Comparison of ENCODE assay signal across 9 cellular contexts in the genomic region with DNA sequence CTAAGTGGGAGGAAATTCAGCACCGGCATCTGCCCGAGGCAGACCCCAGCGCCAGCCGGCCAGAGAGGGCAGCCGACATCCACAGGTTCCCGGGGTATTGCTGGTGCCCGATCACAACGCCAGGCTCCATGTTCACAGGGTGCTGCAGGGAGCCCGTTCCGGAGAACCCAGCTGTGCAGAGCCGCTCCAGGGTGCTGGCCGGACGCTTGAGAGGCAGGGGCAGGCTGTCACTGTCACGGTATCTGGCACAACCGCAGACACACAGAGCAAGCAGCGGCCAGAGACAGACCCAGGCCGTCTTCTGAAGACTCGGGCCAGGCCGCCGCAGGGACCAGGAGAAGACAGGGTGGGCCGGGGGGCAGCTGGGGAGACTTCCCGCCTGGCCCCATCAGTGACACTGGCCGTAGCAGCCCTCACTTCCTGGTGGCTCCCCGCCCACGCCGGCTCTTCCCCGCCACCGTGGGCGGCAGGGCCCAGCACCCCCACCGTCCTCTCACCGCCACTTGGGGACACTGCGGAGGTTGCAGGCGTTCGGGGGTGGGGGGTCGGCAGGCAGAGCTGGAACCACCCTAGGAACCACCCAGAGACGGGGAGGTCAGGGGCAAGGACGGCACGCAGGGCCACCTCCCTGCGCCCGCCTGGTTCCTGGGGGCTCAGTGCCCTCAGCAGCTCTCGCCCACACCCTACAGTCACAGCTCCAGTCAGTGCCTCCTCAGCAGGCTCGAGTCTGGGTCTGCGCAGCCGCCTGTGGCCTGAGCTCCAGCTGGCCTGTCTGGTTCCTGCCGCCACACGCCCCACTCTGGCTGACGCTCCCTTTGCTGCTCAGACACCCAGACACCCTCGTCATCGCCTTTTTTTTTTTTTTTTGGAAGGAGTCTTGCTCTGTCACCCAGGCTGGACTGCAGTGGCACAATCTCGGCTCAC. TPM values are rescaled to one million over a fixed set of nuclear protein-coding genes. Genes with fewer than 3 reads are reported as not detected.
DNase-seq lines count a peak whose midpoint lies in the region; ATAC-seq and TF ChIP-seq lines count a peak whose summit lies in the region.
"Had no signal": no experiment of that assay in that cellular context is flagged by ENCODE, and none has a peak within 500 bp of the region (broad histone marks: within the 10 kb centered on the region; RNA-seq: fewer than 3 reads in every experiment).

No MANE protein-coding gene starts in this region.

- no peaks in the 10 kb centered on the region for H3K27me3 ChIP-seq in prostate gland (replicated peaks; ENCODE audit: insufficient read depth)
- H3K27me3 ChIP-seq: gastroesophageal sphincter had no signal

- no peaks in the 10 kb centered on the region for H3K9me3 Mint-ChIP-seq in activated CD4-positive, alpha-beta T cell treated with anti-CD3 and anti-CD28 coated beads, Interleukin-2, amount 10 ng/mL, durations not matched to agents 7 days and 5 days

- TF ChIP-seq CTCF in GM12865 (IDR thresholded peaks at IDR 0.05; ENCODE audit: insufficient read depth, low read depth, low read length, missing control alignments) = no peak
- no peak for TF ChIP-seq CTCF in prostate gland (IDR thresholded peaks at IDR 0.05)
- no peak for TF ChIP-seq CTCF in GM20000 (IDR thresholded peaks at IDR 0.05; ENCODE audit: extremely low read depth, missing control alignments)

- intact Hi-C loops in prostate gland (cut with DNase I) = no loop called here

- H3K4me3 ChIP-seq in GM12865 (ENCODE audit: low read depth, low read length) (peak overlapping the region; percentile 85; the same call in 1 of the 2 replicates), prostate gland (no peak overlapping the region)
- H3K4me3 ChIP-seq: gastroesophageal sphincter had no signal

- H3K4me1 Mint-ChIP-seq in activated CD4-positive, alpha-beta T cell treated with anti-CD3 and anti-CD28 coated beads, Interleukin-2, amount 10 ng/mL, durations not matched to agents 7 days and 5 days = peaks cover 43% of the 10 kb centered on the region

- H3K4me1 ChIP-seq in prostate gland (replicated peaks) = peaks cover 31% of the 10 kb centered on the region

- ATAC-seq in GM21786 (IDR thresholded peaks at IDR 0.05; ENCODE audit: unreplicated experiment) = no peak
- ATAC-seq: gastroesophageal sphincter had no signal

- no peaks in the 10 kb centered on the region for H3K36me3 ChIP-seq in prostate gland

- H3K4me3 Mint-ChIP-seq in activated CD4-positive, alpha-beta T cell treated with anti-CD3 and anti-CD28 coated beads, Interleukin-2, amount 10 ng/mL, durations not matched to agents 7 days and 5 days = peak overlapping the region; percentile 99

- TF ChIP-seq POLR2A in erythroblast (IDR thresholded peaks at IDR 0.05; ENCODE audit: low read length) (no peak), prostate gland (IDR thresholded peaks at IDR 0.05) (no peak)

- POLR2A ChIA-PET in activated CD4-positive, alpha-beta T cell treated with anti-CD3 and anti-CD28 coated beads, Interleukin-2, amount 10 ng/mL, durations not matched to agents 7 days and 5 days (lab: Charles Lee) = no interaction called here

- CTCF ChIA-PET in activated CD4-positive, alpha-beta T cell treated with anti-CD3 and anti-CD28 coated beads, Interleukin-2, amount 10 ng/mL, durations not matched to agents 7 days and 5 days (lab: Charles Lee) = interaction anchor here (0.8 to 1.2 kb wide), 2 partner anchors 69 to 149 kb away, joined by 3 to 4 read pairs; no protein-coding TSS in a partner anchor

- peaks cover 24% of the 10 kb centered on the region for H3K36me3 Mint-ChIP-seq in activated CD4-positive, alpha-beta T cell treated with anti-CD3 and anti-CD28 coated beads, Interleukin-2, amount 10 ng/mL, durations not matched to agents 7 days and 5 days (ENCODE audit: low read depth)

- H3K27ac Mint-ChIP-seq in activated CD4-positive, alpha-beta T cell treated with anti-CD3 and anti-CD28 coated beads, Interleukin-2, amount 10 ng/mL, durations not matched to agents 7 days and 5 days = peak overlapping the region; percentile 72

- no peaks in the 10 kb centered on the region for H3K27me3 Mint-ChIP-seq in activated CD4-positive, alpha-beta T cell treated with anti-CD3 and anti-CD28 coated beads, Interleukin-2, amount 10 ng/mL, durations not matched to agents 7 days and 5 days

- 68% methylated on average over 28 of the region's 50 CpGs for WGBS in prostate gland

- DNase-seq in GM12865 (ENCODE audit: low read depth) (peak; percentile 75), erythroblast (lab: John Stamatoyannopoulos, UW) (peak; percentile 39 to 47), prostate gland (ENCODE audit: low spot score) (peak; percentile 79), germinal center (ENCODE audit: low spot score) (no peak), HCEC 1CT (no peak), GM20000 (ENCODE audit: low spot score) (no peak)
- DNase-seq in activated CD4-positive, alpha-beta T cell treated with anti-CD3 and anti-CD28 coated beads, Interleukin-2, amount 10 ng/mL, durations not matched to agents 7 days and 5 days = no peak

- no peaks in the 10 kb centered on the region for H3K9me3 ChIP-seq in prostate gland
- H3K9me3 ChIP-seq: gastroesophageal sphincter had no signal

- H3K27ac ChIP-seq in prostate gland = peak overlapping the region; percentile 69 to 90

RNA-seq across cellular contexts. Expression of a gene that starts 3.8 kb away (rescaled TPM):
- 10 to 100 TPM; 71.5 to 80.3 TPM for total RNA-seq in activated CD4-positive, alpha-beta T cell treated with anti-CD3 and anti-CD28 coated beads, Interleukin-2, amount 10 ng/mL, durations not matched to agents 7 days and 5 days
- 100 to 1,000 TPM in 1 of 2 donors, 10 to 100 TPM in 1; 70.7 to 109 TPM for total RNA-seq in prostate gland

RNA-seq across cellular contexts. Expression of a gene that starts 17.0 kb away (rescaled TPM):
- 1 to 10 TPM; 1.6 to 2.1 TPM for total RNA-seq in activated CD4-positive, alpha-beta T cell treated with anti-CD3 and anti-CD28 coated beads, Interleukin-2, amount 10 ng/mL, durations not matched to agents 7 days and 5 days
- 100 to 1,000 TPM in 1 of 2 donors, 10 to 100 TPM in 1; 69.3 to 241 TPM for total RNA-seq in prostate gland

RNA-seq across cellular contexts. Expression of a gene that starts 19.5 kb away (rescaled TPM):
- total RNA-seq in activated CD4-positive, alpha-beta T cell treated with anti-CD3 and anti-CD28 coated beads, Interleukin-2, amount 10 ng/mL, durations not matched to agents 7 days and 5 days = under 1 TPM in 1 of 2 experiments, not detected in 1; 0.12 TPM
- 1 to 10 TPM in 1 of 2 donors, not detected in 1; 4.4 TPM for total RNA-seq in prostate gland

RNA-seq across cellular contexts. Expression of a gene that starts 25.8 kb away (rescaled TPM):
- total RNA-seq in activated CD4-positive, alpha-beta T cell treated with anti-CD3 and anti-CD28 coated beads, Interleukin-2, amount 10 ng/mL, durations not matched to agents 7 days and 5 days = 10 to 100 TPM; 42.1 to 52.3 TPM
- 100 to 1,000 TPM in 1 of 2 donors, 10 to 100 TPM in 1; 34.7 to 106 TPM for total RNA-seq in prostate gland

RNA-seq across cellular contexts. Expression of a gene that starts 36.1 kb away (rescaled TPM):
- not detected for total RNA-seq in activated CD4-positive, alpha-beta T cell treated with anti-CD3 and anti-CD28 coated beads, Interleukin-2, amount 10 ng/mL, durations not matched to agents 7 days and 5 days
- total RNA-seq in prostate gland = 1 to 10 TPM in 1 of 2 donors, not detected in 1; 1.7 TPM
- total RNA-seq: gastroesophageal sphincter had no signal

Comparison
In these comparisons a context has a peak if more than half of its experiments do, and no peak if none do; other contexts are left out.
1. DNase-seq: peak in GM12865 (single experiment), erythroblast (2 of 2) and prostate gland (single experiment); none in activated CD4-positive, alpha-beta T cell treated with anti-CD3 and anti-CD28 coated beads, Interleukin-2, amount 10 ng/mL, durations not matched to agents 7 days and 5 days (single experiment), germinal center (single experiment), HCEC 1CT (single experiment) and GM20000 (single experiment).
2. RNA of a gene that starts 17.0 kb away (total RNA-seq): 69.3 to 241 TPM in prostate gland; 1.6 to 2.1 TPM in activated CD4-positive, alpha-beta T cell treated with anti-CD3 and anti-CD28 coated beads, Interleukin-2, amount 10 ng/mL, durations not matched to agents 7 days and 5 days; every median in the first group is over 10 times any median in the second.